In genomic region chr16:89489040-89489721, GRCh38 we compare ENCODE assay signal across 1 cellular context.
A peak's percentile ranks its signal among the peaks of the same experiment; 100 is the strongest.
TF ChIP-seq lines count a peak whose summit lies in the region.

No MANE protein-coding gene starts in this region.

TF ChIP-seq in HepG2, 621 proteins besides CTCF, POLR2A, EP300 and RAD21 (continued from another document and continues in another):
- TF ChIP-seq CERS6 (CRISPR knock-in tag; IDR thresholded peaks at IDR 0.05) (no peak), CEBPB (IDR thresholded peaks at IDR 0.05; ENCODE audit: borderline replicate concordance, low read depth, low read length) (peak; percentile 68; the same call in 1 of the 2 replicates), FOXK2 (IDR thresholded peaks at IDR 0.05) (0 out of 2 replicates have a peak, but pooled peaks have one; percentile 39), TSC22D2 (CRISPR knock-in tag; IDR thresholded peaks at IDR 0.05; ENCODE audit: borderline replicate concordance) (no peak), HNF4G (IDR thresholded peaks at IDR 0.05; ENCODE audit: borderline replicate concordance, low read depth, low read length) (0 out of 2 replicates have a peak, but pooled peaks have one; percentile 33), HNF4G (CRISPR knock-in tag; IDR thresholded peaks at IDR 0.05; ENCODE audit: borderline replicate concordance, low read depth) (no peak), AKAP8 (CRISPR knock-in tag; IDR thresholded peaks at IDR 0.05) (peak; percentile 65), ZBTB38 (CRISPR knock-in tag; IDR thresholded peaks at IDR 0.05) (peak; percentile 46; the same call in 1 of the 2 replicates), ZSCAN31 (CRISPR knock-in tag; IDR thresholded peaks at IDR 0.05; ENCODE audit: low read depth) (0 out of 2 replicates have a peak, but pooled peaks have one; percentile 30), ZBTB10 (CRISPR knock-in tag; IDR thresholded peaks at IDR 0.05; ENCODE audit: borderline replicate concordance) (peak; percentile 90), PHF8 (CRISPR knock-in tag; IDR thresholded peaks at IDR 0.05) (peak; percentile 55), PATZ1 (CRISPR knock-in tag; IDR thresholded peaks at IDR 0.05) (peak; percentile 79; the same call in 1 of the 2 replicates), HMGXB4 (CRISPR knock-in tag; IDR thresholded peaks at IDR 0.05; ENCODE audit: borderline replicate concordance in 1 of 2, low read depth in 1 of 2) (peak; percentile 55 to 56; a peak in 2 of 4 replicates), PCBP1 (IDR thresholded peaks at IDR 0.05; ENCODE audit: borderline replicate concordance, low read depth, low read length) (0 out of 2 replicates have a peak, but pooled peaks have one; percentile 39), GABPB1 (CRISPR knock-in tag; IDR thresholded peaks at IDR 0.05) (peak; percentile 60), HIVEP1 (CRISPR knock-in tag; IDR thresholded peaks at IDR 0.05) (0 out of 2 replicates have a peak, but pooled peaks have one; percentile 28), SAP130 (CRISPR knock-in tag; IDR thresholded peaks at IDR 0.05; ENCODE audit: low read depth) (peak; percentile 83), ZNF18 (CRISPR knock-in tag; IDR thresholded peaks at IDR 0.05; ENCODE audit: insufficient replicate concordance) (peak; percentile 52), ZNF646 (CRISPR knock-in tag; IDR thresholded peaks at IDR 0.05) (peak; percentile 66), ZNF792 (CRISPR knock-in tag; IDR thresholded peaks at IDR 0.05) (no peak), ZNF12 (CRISPR knock-in tag; IDR thresholded peaks at IDR 0.05) (no peak)
- TF ChIP-seq, protein P1, sequence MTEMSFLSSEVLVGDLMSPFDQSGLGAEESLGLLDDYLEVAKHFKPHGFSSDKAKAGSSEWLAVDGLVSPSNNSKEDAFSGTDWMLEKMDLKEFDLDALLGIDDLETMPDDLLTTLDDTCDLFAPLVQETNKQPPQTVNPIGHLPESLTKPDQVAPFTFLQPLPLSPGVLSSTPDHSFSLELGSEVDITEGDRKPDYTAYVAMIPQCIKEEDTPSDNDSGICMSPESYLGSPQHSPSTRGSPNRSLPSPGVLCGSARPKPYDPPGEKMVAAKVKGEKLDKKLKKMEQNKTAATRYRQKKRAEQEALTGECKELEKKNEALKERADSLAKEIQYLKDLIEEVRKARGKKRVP (CRISPR knock-in tag; IDR thresholded peaks at IDR 0.05), result peak in 1 of 2 experiments; percentile 98; a peak in 2 of 4 replicates
- TF ChIP-seq, protein P2, sequence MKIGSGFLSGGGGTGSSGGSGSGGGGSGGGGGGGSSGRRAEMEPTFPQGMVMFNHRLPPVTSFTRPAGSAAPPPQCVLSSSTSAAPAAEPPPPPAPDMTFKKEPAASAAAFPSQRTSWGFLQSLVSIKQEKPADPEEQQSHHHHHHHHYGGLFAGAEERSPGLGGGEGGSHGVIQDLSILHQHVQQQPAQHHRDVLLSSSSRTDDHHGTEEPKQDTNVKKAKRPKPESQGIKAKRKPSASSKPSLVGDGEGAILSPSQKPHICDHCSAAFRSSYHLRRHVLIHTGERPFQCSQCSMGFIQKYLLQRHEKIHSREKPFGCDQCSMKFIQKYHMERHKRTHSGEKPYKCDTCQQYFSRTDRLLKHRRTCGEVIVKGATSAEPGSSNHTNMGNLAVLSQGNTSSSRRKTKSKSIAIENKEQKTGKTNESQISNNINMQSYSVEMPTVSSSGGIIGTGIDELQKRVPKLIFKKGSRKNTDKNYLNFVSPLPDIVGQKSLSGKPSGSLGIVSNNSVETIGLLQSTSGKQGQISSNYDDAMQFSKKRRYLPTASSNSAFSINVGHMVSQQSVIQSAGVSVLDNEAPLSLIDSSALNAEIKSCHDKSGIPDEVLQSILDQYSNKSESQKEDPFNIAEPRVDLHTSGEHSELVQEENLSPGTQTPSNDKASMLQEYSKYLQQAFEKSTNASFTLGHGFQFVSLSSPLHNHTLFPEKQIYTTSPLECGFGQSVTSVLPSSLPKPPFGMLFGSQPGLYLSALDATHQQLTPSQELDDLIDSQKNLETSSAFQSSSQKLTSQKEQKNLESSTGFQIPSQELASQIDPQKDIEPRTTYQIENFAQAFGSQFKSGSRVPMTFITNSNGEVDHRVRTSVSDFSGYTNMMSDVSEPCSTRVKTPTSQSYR (CRISPR knock-in tag; IDR thresholded peaks at IDR 0.05; ENCODE audit: borderline replicate concordance), result peak; percentile 31; the same call in 1 of the 2 replicates
- TF ChIP-seq, protein P3, sequence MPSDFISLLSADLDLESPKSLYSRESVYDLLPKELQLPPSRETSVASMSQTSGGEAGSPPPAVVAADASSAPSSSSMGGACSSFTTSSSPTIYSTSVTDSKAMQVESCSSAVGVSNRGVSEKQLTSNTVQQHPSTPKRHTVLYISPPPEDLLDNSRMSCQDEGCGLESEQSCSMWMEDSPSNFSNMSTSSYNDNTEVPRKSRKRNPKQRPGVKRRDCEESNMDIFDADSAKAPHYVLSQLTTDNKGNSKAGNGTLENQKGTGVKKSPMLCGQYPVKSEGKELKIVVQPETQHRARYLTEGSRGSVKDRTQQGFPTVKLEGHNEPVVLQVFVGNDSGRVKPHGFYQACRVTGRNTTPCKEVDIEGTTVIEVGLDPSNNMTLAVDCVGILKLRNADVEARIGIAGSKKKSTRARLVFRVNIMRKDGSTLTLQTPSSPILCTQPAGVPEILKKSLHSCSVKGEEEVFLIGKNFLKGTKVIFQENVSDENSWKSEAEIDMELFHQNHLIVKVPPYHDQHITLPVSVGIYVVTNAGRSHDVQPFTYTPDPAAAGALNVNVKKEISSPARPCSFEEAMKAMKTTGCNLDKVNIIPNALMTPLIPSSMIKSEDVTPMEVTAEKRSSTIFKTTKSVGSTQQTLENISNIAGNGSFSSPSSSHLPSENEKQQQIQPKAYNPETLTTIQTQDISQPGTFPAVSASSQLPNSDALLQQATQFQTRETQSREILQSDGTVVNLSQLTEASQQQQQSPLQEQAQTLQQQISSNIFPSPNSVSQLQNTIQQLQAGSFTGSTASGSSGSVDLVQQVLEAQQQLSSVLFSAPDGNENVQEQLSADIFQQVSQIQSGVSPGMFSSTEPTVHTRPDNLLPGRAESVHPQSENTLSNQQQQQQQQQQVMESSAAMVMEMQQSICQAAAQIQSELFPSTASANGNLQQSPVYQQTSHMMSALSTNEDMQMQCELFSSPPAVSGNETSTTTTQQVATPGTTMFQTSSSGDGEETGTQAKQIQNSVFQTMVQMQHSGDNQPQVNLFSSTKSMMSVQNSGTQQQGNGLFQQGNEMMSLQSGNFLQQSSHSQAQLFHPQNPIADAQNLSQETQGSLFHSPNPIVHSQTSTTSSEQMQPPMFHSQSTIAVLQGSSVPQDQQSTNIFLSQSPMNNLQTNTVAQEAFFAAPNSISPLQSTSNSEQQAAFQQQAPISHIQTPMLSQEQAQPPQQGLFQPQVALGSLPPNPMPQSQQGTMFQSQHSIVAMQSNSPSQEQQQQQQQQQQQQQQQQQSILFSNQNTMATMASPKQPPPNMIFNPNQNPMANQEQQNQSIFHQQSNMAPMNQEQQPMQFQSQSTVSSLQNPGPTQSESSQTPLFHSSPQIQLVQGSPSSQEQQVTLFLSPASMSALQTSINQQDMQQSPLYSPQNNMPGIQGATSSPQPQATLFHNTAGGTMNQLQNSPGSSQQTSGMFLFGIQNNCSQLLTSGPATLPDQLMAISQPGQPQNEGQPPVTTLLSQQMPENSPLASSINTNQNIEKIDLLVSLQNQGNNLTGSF (CRISPR knock-in tag; IDR thresholded peaks at IDR 0.05), result no peak
